1 cellular context compared by ENCODE assay signal in genomic region chr9:94923333-94924089, GRCh38.
TF ChIP-seq lines count a peak whose summit lies in the region.

No MANE protein-coding gene starts in this region.

TF ChIP-seq in IMR-90, 13 proteins besides CTCF, POLR2A, EP300 and RAD21 (continued from another document):
- TF ChIP-seq USF2 (IDR thresholded peaks at IDR 0.05; ENCODE audit: low read depth, low read length), result no peak
- no peak for TF ChIP-seq BHLHE40 (IDR thresholded peaks at IDR 0.05; ENCODE audit: low read depth, low read length)
- TF ChIP-seq RFX5 (IDR thresholded peaks at IDR 0.05; ENCODE audit: low read depth, low read length), result no peak
- no peak for TF ChIP-seq MXI1 (IDR thresholded peaks at IDR 0.05; ENCODE audit: borderline replicate concordance, low read depth, low read length)
- no peak for TF ChIP-seq NFE2L2 (IDR thresholded peaks at IDR 0.05; ENCODE audit: low read depth, low read length)
- no peak for TF ChIP-seq CHD1 (IDR thresholded peaks at IDR 0.05; ENCODE audit: low read depth, low read length)
- no peak for TF ChIP-seq CEBPB (IDR thresholded peaks at IDR 0.05; ENCODE audit: low read depth, low read length)
- TF ChIP-seq MAFK (IDR thresholded peaks at IDR 0.05; ENCODE audit: low read depth, low read length), result no peak
- no peak for TF ChIP-seq RCOR1 (IDR thresholded peaks at IDR 0.05; ENCODE audit: insufficient replicate concordance, low read length)
- no peak for TF ChIP-seq SMC3 (IDR thresholded peaks at IDR 0.05; ENCODE audit: low read depth, low read length)
- TF ChIP-seq MAZ (IDR thresholded peaks at IDR 0.05; ENCODE audit: borderline replicate concordance, low read depth, low read length), result no peak
- no peak for TF ChIP-seq FOS (IDR thresholded peaks at IDR 0.05; ENCODE audit: low read depth, low read length)
